Comparison of ENCODE assay signal across 12 cellular contexts in the genomic region with DNA sequence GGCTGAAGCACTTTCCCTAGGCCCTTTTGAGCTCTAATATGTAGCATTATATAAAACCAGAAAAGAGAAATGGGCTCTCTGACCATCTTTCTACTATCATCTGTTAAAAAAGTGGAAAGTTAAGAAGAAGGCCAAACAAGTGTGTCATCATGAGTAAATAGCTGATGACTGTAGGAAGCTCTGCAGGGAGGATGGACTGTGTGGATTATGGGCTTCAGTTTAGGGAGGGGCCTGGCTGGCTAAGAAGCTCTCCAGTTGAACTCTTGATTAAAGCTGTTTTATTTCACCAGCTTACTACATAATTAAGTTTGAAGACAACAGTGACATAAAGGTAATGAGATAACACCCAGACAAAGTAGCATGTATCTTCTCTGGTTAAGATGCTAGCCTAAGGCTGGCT. TPM values are rescaled to one million over a fixed set of nuclear protein-coding genes. Genes with fewer than 3 reads are reported as not detected.
DNase-seq lines count a peak whose midpoint lies in the region; ATAC-seq lines count a peak whose summit lies in the region.
"Had no signal": no experiment of that assay in that cellular context is flagged by ENCODE, and none has a peak within 500 bp of the region (broad histone marks: within the 10 kb centered on the region; RNA-seq: fewer than 3 reads in every experiment).

No MANE protein-coding gene starts in this region.

- peaks cover 40% of the 10 kb centered on the region for H3K36me3 Mint-ChIP-seq in activated naive CD8-positive, alpha-beta T cell treated with anti-CD3 and anti-CD28 coated beads, Interleukin-2, amount 10 ng/mL, durations not matched to agents 7 days and 5 days

- H3K27me3 Mint-ChIP-seq in activated naive CD8-positive, alpha-beta T cell treated with anti-CD3 and anti-CD28 coated beads, Interleukin-2, amount 10 ng/mL, durations not matched to agents 7 days and 5 days: no peaks in the 10 kb centered on the region

- H3K4me3 ChIP-seq in ACC112 (ENCODE audit: low read depth, low read length): no peak overlapping the region
- H3K4me3 ChIP-seq: suprapubic skin had no signal

- no peaks in the 10 kb centered on the region for H3K9me3 Mint-ChIP-seq in activated naive CD8-positive, alpha-beta T cell treated with anti-CD3 and anti-CD28 coated beads, Interleukin-2, amount 10 ng/mL, durations not matched to agents 7 days and 5 days

- H2AFZ ChIP-seq in ACC112 (ENCODE audit: low read length, unreplicated experiment): no peak overlapping the region

- H3K79me2 ChIP-seq in ACC112 (ENCODE audit: control insufficient read depth, insufficient read depth, low read length, unreplicated experiment): no peaks in the 10 kb centered on the region

- peaks cover 43% of the 10 kb centered on the region for H3K4me1 ChIP-seq in ACC112 (ENCODE audit: control insufficient read depth, insufficient read depth, low read length, unreplicated experiment)
- H3K4me1 ChIP-seq: suprapubic skin had no signal

- DNase-seq in GM04504 (ENCODE audit: low read depth) (peak; percentile 44), islet precursor cell (peak; percentile 62), caudate nucleus (lab: John Stamatoyannopoulos, UW) (no peak), middle frontal gyrus (ENCODE audit: extremely low spot score, low spot score) (no peak)
- DNase-seq in activated naive CD8-positive, alpha-beta T cell treated with anti-CD3 and anti-CD28 coated beads, Interleukin-2, amount 10 ng/mL, durations not matched to agents 7 days and 5 days: no peak
- no peak for DNase-seq in stimulated activated CD4-positive, alpha-beta T cell treated with anti-CD3 and anti-CD28 coated beads, Interleukin-15, amount 100 ng/mL, for 24 hours
- DNase-seq: foreskin melanocyte; NCI-H345; stimulated activated CD4-positive, alpha-beta T cell treated with anti-CD3 and anti-CD28 coated beads, Interleukin-1b, Interleukin-23, amount 100 ng/mL, for 48 hours had no signal

- H3K36me3 ChIP-seq in ACC112 (ENCODE audit: insufficient read depth, low read length): peaks cover 42% of the 10 kb centered on the region

- POLR2A ChIA-PET in activated naive CD8-positive, alpha-beta T cell treated with anti-CD3 and anti-CD28 coated beads, Interleukin-2, amount 10 ng/mL, durations not matched to agents 7 days and 5 days (lab: Charles Lee): no interaction called here

- no peak overlapping the region for H3K4me3 Mint-ChIP-seq in activated naive CD8-positive, alpha-beta T cell treated with anti-CD3 and anti-CD28 coated beads, Interleukin-2, amount 10 ng/mL, durations not matched to agents 7 days and 5 days

- peak overlapping the region; percentile 52 for H3K27ac Mint-ChIP-seq in activated naive CD8-positive, alpha-beta T cell treated with anti-CD3 and anti-CD28 coated beads, Interleukin-2, amount 10 ng/mL, durations not matched to agents 7 days and 5 days

- no peaks in the 10 kb centered on the region for H3K27me3 ChIP-seq in ACC112 (ENCODE audit: insufficient read depth, low read length)
- H3K27me3 ChIP-seq: suprapubic skin had no signal

- no peak for ATAC-seq in activated naive CD8-positive, alpha-beta T cell treated with anti-CD3 and anti-CD28 coated beads, Interleukin-2, amount 10 ng/mL, durations not matched to agents 7 days and 5 days (ENCODE audit: low read depth)
- ATAC-seq in HG02973 (IDR thresholded peaks at IDR 0.05; ENCODE audit: unreplicated experiment): no peak

- H3K27ac ChIP-seq in ACC112 (ENCODE audit: low read depth, low read length): peak overlapping the region; percentile 17
- no peak overlapping the region for H3K27ac ChIP-seq in caudate nucleus (ENCODE audit: low read depth, low read length)
- H3K27ac ChIP-seq: suprapubic skin had no signal

- H3K4me1 Mint-ChIP-seq in activated naive CD8-positive, alpha-beta T cell treated with anti-CD3 and anti-CD28 coated beads, Interleukin-2, amount 10 ng/mL, durations not matched to agents 7 days and 5 days: peaks cover 24% of the 10 kb centered on the region

RNA-seq across cellular contexts. Expression of gene INTS14, which starts 30.6 kb away (rescaled TPM):
- total RNA-seq in activated naive CD8-positive, alpha-beta T cell treated with anti-CD3 and anti-CD28 coated beads, Interleukin-2, amount 10 ng/mL, durations not matched to agents 7 days and 5 days: 10 to 100 TPM; 42.8 to 43.0 TPM

RNA-seq across cellular contexts. Expression of gene SLC24A1, which starts 41.5 kb away (rescaled TPM):
- 1 to 10 TPM; 4.9 to 7.1 TPM for total RNA-seq in activated naive CD8-positive, alpha-beta T cell treated with anti-CD3 and anti-CD28 coated beads, Interleukin-2, amount 10 ng/mL, durations not matched to agents 7 days and 5 days

RNA-seq across cellular contexts. Expression of gene HACD3, which starts 50.0 kb away (rescaled TPM):
- 10 to 100 TPM; 33.3 to 34.5 TPM for total RNA-seq in activated naive CD8-positive, alpha-beta T cell treated with anti-CD3 and anti-CD28 coated beads, Interleukin-2, amount 10 ng/mL, durations not matched to agents 7 days and 5 days

Comparison
In these comparisons a context has a peak if more than half of its experiments do, and no peak if none do; other contexts are left out.
1. DNase-seq: peak in GM04504 (single experiment) and islet precursor cell (single experiment); none in activated naive CD8-positive, alpha-beta T cell treated with anti-CD3 and anti-CD28 coated beads, Interleukin-2, amount 10 ng/mL, durations not matched to agents 7 days and 5 days (single experiment), stimulated activated CD4-positive, alpha-beta T cell treated with anti-CD3 and anti-CD28 coated beads, Interleukin-15, amount 100 ng/mL, for 24 hours (single experiment), caudate nucleus (0 of 61) and middle frontal gyrus (single experiment).